ENCODE assay signal across 24 cellular contexts in genomic region chr7:88301924-88302323, GRCh38. TPM values are rescaled to one million over a fixed set of nuclear protein-coding genes. Genes with fewer than 3 reads are reported as not detected.
A peak's percentile ranks its signal among the peaks of the same experiment; 100 is the strongest.
DNase-seq lines count a peak whose midpoint lies in the region; ATAC-seq, FAIRE-seq and TF ChIP-seq lines count a peak whose summit lies in the region.
"Had no signal": no experiment of that assay in that cellular context is flagged by ENCODE, and none has a peak within 500 bp of the region (broad histone marks: within the 10 kb centered on the region; RNA-seq: fewer than 3 reads in every experiment).

No MANE protein-coding gene starts in this region.

- peaks cover 60% of the 10 kb centered on the region for H3K4me1 ChIP-seq in left ventricle myocardium inferior
- H3K4me1 ChIP-seq in osteoblast (ENCODE audit: insufficient read depth, low read length) = no peaks in the 10 kb centered on the region
- no peaks in the 10 kb centered on the region for H3K4me1 ChIP-seq in small intestine (ENCODE audit: control insufficient read depth in 2 of 2, insufficient read depth in 1 of 2, low read depth in 1 of 2, low read length in 1 of 2)
- peaks cover 0 to 6% (median 0%) of the 10 kb centered on the region in 4 donors for H3K4me1 ChIP-seq in Peyer's patch
- H3K4me1 ChIP-seq in mesenchymal stem cell (ENCODE audit: control insufficient read depth, insufficient read depth, low read depth, low read length) = peaks cover 6% of the 10 kb centered on the region
- H3K4me1 ChIP-seq: A549; BLaER1 treated with 17β-estradiol and CSF1 and Interleukin-3, amounts not matched to agents 10 nM and 100 nM had no signal

- WGBS in small intestine, 3 donors = 26 to 63% (median 33%) methylated on average over 1 of the region's 1 CpG
- 64% methylated on average over 1 of the region's 1 CpG for WGBS in mesenchymal stem cell

- H3K23ac ChIP-seq in mesenchymal stem cell (ENCODE audit: low read length in 2 of 2) = no peak overlapping the region

- no peak overlapping the region for H4K91ac ChIP-seq in mesenchymal stem cell (ENCODE audit: low read length)

- FAIRE-seq in small intestine (lab: Jason Lieb, UNC) = no peak
- FAIRE-seq: A549, D721Med, G401.6, GM12891, GM19239 had no signal

- H3K9me3 ChIP-seq in left ventricle myocardium inferior (replicated peaks) (no peaks in the 10 kb centered on the region), osteoblast (ENCODE audit: low read depth, low read length) (no peaks in the 10 kb centered on the region), small intestine (ENCODE audit: control insufficient read depth, low read depth) (no peaks in the 10 kb centered on the region), Peyer's patch (no peaks in the 10 kb centered on the region), mesenchymal stem cell (ENCODE audit: control insufficient read depth, low read length) (no peaks in the 10 kb centered on the region)
- H3K9me3 ChIP-seq: A549, Caco-2 had no signal

- no peak overlapping the region for H2AFZ ChIP-seq in osteoblast (ENCODE audit: low read length)
- H2AFZ ChIP-seq in mesenchymal stem cell (ENCODE audit: low read depth, low read length) = no peak overlapping the region

- H3K79me2 ChIP-seq in osteoblast (ENCODE audit: insufficient read depth, low read length) = no peaks in the 10 kb centered on the region

- intact Hi-C loops in left ventricle myocardium inferior (cut with micrococcal nuclease) (no loop called here), Right ventricle myocardium superior (cut with DNase I) (no loop called here)

- no peaks in the 10 kb centered on the region for H4K20me1 ChIP-seq in osteoblast (ENCODE audit: insufficient read depth, low read length)
- H4K20me1 ChIP-seq: BLaER1 treated with 17β-estradiol and CSF1 and Interleukin-3, amounts not matched to agents 10 nM and 100 nM had no signal

- H4K8ac ChIP-seq in mesenchymal stem cell (ENCODE audit: low read length) = no peak overlapping the region

- H3K4me3 ChIP-seq in left ventricle myocardium inferior (peak overlapping the region; percentile 70), osteoblast (ENCODE audit: insufficient read depth, low read length) (no peak overlapping the region), small intestine (ENCODE audit: low read depth in 1 of 2, low read length in 2 of 2) (no peak overlapping the region), Peyer's patch (no peak overlapping the region), mesenchymal stem cell (ENCODE audit: insufficient read depth in 1 of 2, low read depth in 1 of 2, low read length in 2 of 2) (no peak overlapping the region)
- H3K4me3 ChIP-seq: A549; BLaER1 treated with 17β-estradiol and CSF1 and Interleukin-3, amounts not matched to agents 10 nM and 100 nM had no signal

- no peak overlapping the region for H2BK120ac ChIP-seq in mesenchymal stem cell (ENCODE audit: low read depth, low read length)

- H3K27me3 ChIP-seq in left ventricle myocardium inferior (ENCODE audit: low read depth) (no peaks in the 10 kb centered on the region), osteoblast (ENCODE audit: insufficient read depth, low read length) (peaks cover 7% of the 10 kb centered on the region), small intestine (ENCODE audit: control insufficient read depth in 2 of 2, insufficient read depth in 2 of 2, low read length in 2 of 2) (peaks cover 0 to 4% of the 10 kb centered on the region in 2 donors), Peyer's patch (no peaks in the 10 kb centered on the region), mesenchymal stem cell (ENCODE audit: control insufficient read depth in 1 of 2, insufficient read depth in 1 of 2, low read length in 2 of 2) (peaks cover 0 to 8% of the 10 kb centered on the region in 2 experiments)
- H3K27me3 ChIP-seq: BLaER1 treated with 17β-estradiol and CSF1 and Interleukin-3, amounts not matched to agents 10 nM and 100 nM had no signal

- H3K18ac ChIP-seq in mesenchymal stem cell (ENCODE audit: low read depth in 1 of 2, low read length in 2 of 2) = no peak overlapping the region

- no peak overlapping the region for H2BK5ac ChIP-seq in mesenchymal stem cell (ENCODE audit: low read depth, low read length, poor library complexity, severe bottlenecking)

- H3K9ac ChIP-seq in mesenchymal stem cell (ENCODE audit: low read length) = no peak overlapping the region
- H3K9ac ChIP-seq: BLaER1 treated with 17β-estradiol and CSF1 and Interleukin-3, amounts not matched to agents 10 nM and 100 nM had no signal

- H2AK5ac ChIP-seq in mesenchymal stem cell (ENCODE audit: low read length, severe bottlenecking) = no peak overlapping the region

- H3K36me3 ChIP-seq in left ventricle myocardium inferior = no peaks in the 10 kb centered on the region
- H3K36me3 ChIP-seq in osteoblast (ENCODE audit: insufficient read depth, low read length) = no peaks in the 10 kb centered on the region
- H3K36me3 ChIP-seq in small intestine (ENCODE audit: control insufficient read depth in 2 of 2, insufficient read depth in 2 of 2, low read length in 2 of 2) = no peaks in the 10 kb centered on the region
- H3K36me3 ChIP-seq in Peyer's patch = no peaks in the 10 kb centered on the region
- peaks cover 0 to 8% of the 10 kb centered on the region in 2 experiments for H3K36me3 ChIP-seq in mesenchymal stem cell (ENCODE audit: control insufficient read depth in 1 of 2, insufficient read depth in 2 of 2, low read depth in 1 of 2, low read length in 2 of 2)
- H3K36me3 ChIP-seq: BLaER1 treated with 17β-estradiol and CSF1 and Interleukin-3, amounts not matched to agents 10 nM and 100 nM had no signal

- H3K27ac ChIP-seq in left ventricle myocardium inferior (replicated peaks) = no peak overlapping the region
- H3K27ac ChIP-seq in osteoblast (ENCODE audit: low read depth, low read length) = no peak overlapping the region
- H3K27ac ChIP-seq in small intestine (ENCODE audit: low read depth in 1 of 2, low read length in 1 of 2) = no peak overlapping the region
- H3K27ac ChIP-seq in Peyer's patch = no peak overlapping the region
- no peak overlapping the region for H3K27ac ChIP-seq in mesenchymal stem cell (ENCODE audit: low read length, poor library complexity, severe bottlenecking)
- H3K27ac ChIP-seq: 22Rv1; A549; BLaER1 treated with 17β-estradiol and CSF1 and Interleukin-3, amounts not matched to agents 10 nM and 100 nM; C4-2B had no signal

- no peak overlapping the region for H3K4ac ChIP-seq in mesenchymal stem cell (ENCODE audit: low read depth in 1 of 2, low read length in 2 of 2)

- no peak overlapping the region for H3K14ac ChIP-seq in mesenchymal stem cell (ENCODE audit: low read length in 2 of 2)

- ATAC-seq in Right ventricle myocardium superior (ENCODE audit: poor library complexity) = no peak
- ATAC-seq: A549; CD8-positive, alpha-beta T cell had no signal

- no peak for TF ChIP-seq POLR2A in Peyer's patch (IDR thresholded peaks at IDR 0.05)

- H3K4me2 ChIP-seq in osteoblast (ENCODE audit: insufficient read depth, low read length) = no peak overlapping the region
- no peak overlapping the region for H3K4me2 ChIP-seq in mesenchymal stem cell (ENCODE audit: low read length, poor library complexity, severe bottlenecking)
- H3K4me2 ChIP-seq: A549; BLaER1 treated with 17β-estradiol and CSF1 and Interleukin-3, amounts not matched to agents 10 nM and 100 nM had no signal

- DNase-seq in left ventricle myocardium inferior (no peak), Right ventricle myocardium superior (no peak), osteoblast (ENCODE audit: insufficient read length, low spot score, missing footprints) (peak; percentile 9), small intestine (peak; percentile 63), Peyer's patch (no peak), mesenchymal stem cell (no peak)
- DNase-seq: AML-193; Caco-2; Calu3; CD4-positive, alpha-beta T cell; CD8-positive, alpha-beta T cell; DMS79 treated with DMSO at 0.1 percent for 48 hours; GF-D8 had no signal

- H3K79me1 ChIP-seq in mesenchymal stem cell (replicated peaks; ENCODE audit: low read length, poor library complexity, severe bottlenecking) = no peaks in the 10 kb centered on the region

- H2BK15ac ChIP-seq in mesenchymal stem cell (ENCODE audit: low read depth, poor library complexity, severe bottlenecking) = no peak overlapping the region

- no peak overlapping the region for H2BK12ac ChIP-seq in mesenchymal stem cell (ENCODE audit: low read length in 2 of 2)

- TF ChIP-seq CTCF in left ventricle myocardium inferior (IDR thresholded peaks at IDR 0.05; ENCODE audit: borderline replicate concordance) (no peak), osteoblast (IDR thresholded peaks at IDR 0.05; ENCODE audit: extremely low read depth, low read depth, low read length) (no peak), Peyer's patch (IDR thresholded peaks at IDR 0.05) (no peak)

RNA-seq across cellular contexts. Expression of gene STEAP4, which starts 4.8 kb away (rescaled TPM):
- total RNA-seq in left ventricle myocardium inferior = 15.7 TPM
- total RNA-seq in Right ventricle myocardium superior = 20.1 TPM
- 5.0 and 5.4 TPM in 2 replicates for total RNA-seq in osteoblast
- 1 to 10 TPM in 1 of 3 donors, under 1 TPM in 2; 0.22 to 5.7 (median 0.54) TPM for polyA plus RNA-seq in small intestine
- 10 to 100 TPM in 1 of 4 donors, 1 to 10 TPM in 3; 1.9 to 16.5 (median 5.1) TPM for total RNA-seq in Peyer's patch
- not detected for polyA plus RNA-seq in mesenchymal stem cell (2013, experiment 1 of 2)
- 0.01 TPM for polyA plus RNA-seq in mesenchymal stem cell (2013, experiment 2 of 2)
- total RNA-seq: A172; B cell; Caco-2; CD4-positive, alpha-beta T cell; CD8-positive, alpha-beta T cell had no signal
- polyA plus RNA-seq: A549, BJ had no signal

Comparison
In these comparisons a context has a peak if more than half of its experiments do, and no peak if none do; other contexts are left out.
1. DNase-seq: peak in osteoblast (single experiment) and small intestine (single experiment); none in left ventricle myocardium inferior (single experiment), Right ventricle myocardium superior (single experiment), Peyer's patch (0 of 3) and mesenchymal stem cell (single experiment).